ENCODE assay signal across 8 cellular contexts in genomic region chr9:121599186-121599871, GRCh38.
DNase-seq lines count a peak whose midpoint lies in the region; ATAC-seq and TF ChIP-seq lines count a peak whose summit lies in the region.

No MANE protein-coding gene starts in this region.

- no peak for ATAC-seq in HG02610 (IDR thresholded peaks at IDR 0.05; ENCODE audit: unreplicated experiment)

- peak; percentile 60 for DNase-seq in COLO829 (ENCODE audit: low spot score)
- DNase-seq in NCI-H510A treated with DMSO at 0.1 percent for 48 hours (lab: John Stamatoyannopoulos, UW), result peak; percentile 34
- DNase-seq in fibroblast of mammary gland (ENCODE audit: low read depth), result no peak
- no peak for DNase-seq in NCI-H1092 (lab: John Stamatoyannopoulos, UW)
- no peak for DNase-seq in SHP77 treated with DMSO at 0.1 percent for 48 hours (lab: John Stamatoyannopoulos, UW)
- DNase-seq in NCI-H128 (lab: John Stamatoyannopoulos, UW; ENCODE audit: unreplicated experiment), result no peak

- peaks cover 26% of the 10 kb centered on the region for H3K27me3 Mint-ChIP-seq in nephron (ENCODE audit: low read depth)

- TF ChIP-seq CTCF in fibroblast of mammary gland (conservative IDR thresholded peaks at IDR 0.05; ENCODE audit: control insufficient read depth, insufficient read depth, low read depth, low read length) (no peak), nephron (IDR thresholded peaks at IDR 0.05; ENCODE audit: unreplicated experiment in 3 of 3) (no peak)

- peaks cover 24% of the 10 kb centered on the region for H3K4me1 Mint-ChIP-seq in nephron

- H3K36me3 Mint-ChIP-seq in nephron (ENCODE audit: low read depth), result no peaks in the 10 kb centered on the region

- H3K27ac Mint-ChIP-seq in nephron, result peak overlapping the region; percentile 70 to 81 (median 75)

- H3K4me3 ChIP-seq in fibroblast of mammary gland (ENCODE audit: control insufficient read depth, low read depth, low read length), result peak overlapping the region; percentile 7

- H3K9me3 Mint-ChIP-seq in nephron, result peaks cover 8% of the 10 kb centered on the region

- H3K4me3 Mint-ChIP-seq in nephron, result peak overlapping the region; percentile 85 to 89 (median 87)

Comparison
In these comparisons a context has a peak if more than half of its experiments do, and no peak if none do; other contexts are left out.
1. DNase-seq: peak in COLO829 (single experiment) and NCI-H510A treated with DMSO at 0.1 percent for 48 hours (single experiment); none in fibroblast of mammary gland (single experiment), NCI-H1092 (single experiment), SHP77 treated with DMSO at 0.1 percent for 48 hours (single experiment) and NCI-H128 (single experiment).